ENCODE assay signal across 8 cellular contexts in the genomic region with DNA sequence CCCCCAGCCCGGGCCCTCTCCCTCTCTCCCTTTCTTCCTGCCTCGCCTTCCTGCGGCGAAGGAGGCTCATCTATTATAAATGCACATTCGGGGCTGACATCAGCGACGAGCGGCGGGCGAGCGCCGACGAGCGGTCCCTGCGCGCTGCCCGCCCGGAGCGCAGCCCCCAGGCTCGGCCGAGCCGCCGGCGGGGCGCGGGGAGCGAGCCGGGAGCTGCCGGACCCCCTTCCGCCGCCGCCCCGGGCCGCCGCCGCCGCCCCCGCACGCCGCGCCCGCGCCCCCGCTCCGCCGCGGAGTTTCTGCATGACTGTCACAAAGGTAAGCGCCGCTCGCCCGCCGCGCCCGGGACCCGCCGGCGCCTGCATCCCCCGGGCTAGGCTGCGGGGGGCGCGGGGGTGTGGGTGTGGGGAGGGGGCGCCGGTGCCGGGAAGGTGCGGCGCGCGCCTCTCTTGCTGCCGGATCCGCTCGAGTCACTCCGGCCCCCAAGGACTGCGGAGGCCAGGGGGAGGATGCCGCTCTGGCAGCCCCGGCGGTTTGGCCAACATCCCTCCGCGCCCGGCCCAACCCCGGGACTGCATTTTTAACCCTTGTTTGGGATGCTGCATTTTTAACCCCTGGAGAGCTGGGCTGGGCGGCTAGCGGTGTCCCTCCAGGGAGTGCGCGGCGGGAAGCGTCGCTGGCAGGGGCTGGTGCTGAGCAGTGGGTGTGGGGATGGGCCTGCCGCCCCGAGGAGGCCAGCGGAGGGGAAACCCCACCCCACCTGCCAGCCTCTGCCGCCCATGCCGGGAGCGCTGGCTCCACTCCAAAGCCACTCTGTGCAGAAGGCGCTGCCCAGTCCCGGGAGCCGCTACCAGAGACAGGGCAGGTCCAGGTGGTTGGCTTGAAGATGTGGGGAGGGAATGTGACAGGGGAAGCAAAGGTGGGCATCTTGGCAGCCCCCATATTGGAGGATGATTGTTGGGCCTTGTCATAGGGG. TPM values are rescaled to one million over a fixed set of nuclear protein-coding genes. Genes with fewer than 3 reads are reported as not detected.
DNase-seq lines count a peak whose midpoint lies in the region; ATAC-seq and TF ChIP-seq lines count a peak whose summit lies in the region.

A gene with protein sequence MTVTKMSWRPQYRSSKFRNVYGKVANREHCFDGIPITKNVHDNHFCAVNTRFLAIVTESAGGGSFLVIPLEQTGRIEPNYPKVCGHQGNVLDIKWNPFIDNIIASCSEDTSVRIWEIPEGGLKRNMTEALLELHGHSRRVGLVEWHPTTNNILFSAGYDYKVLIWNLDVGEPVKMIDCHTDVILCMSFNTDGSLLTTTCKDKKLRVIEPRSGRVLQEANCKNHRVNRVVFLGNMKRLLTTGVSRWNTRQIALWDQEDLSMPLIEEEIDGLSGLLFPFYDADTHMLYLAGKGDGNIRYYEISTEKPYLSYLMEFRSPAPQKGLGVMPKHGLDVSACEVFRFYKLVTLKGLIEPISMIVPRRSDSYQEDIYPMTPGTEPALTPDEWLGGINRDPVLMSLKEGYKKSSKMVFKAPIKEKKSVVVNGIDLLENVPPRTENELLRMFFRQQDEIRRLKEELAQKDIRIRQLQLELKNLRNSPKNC (plus strand): TSS at position 34 of the 976 bp plus-strand sequence. CDS start 270 bp downstream, at position 304.

- H3K27ac Mint-ChIP-seq in naive thymus-derived CD4-positive, alpha-beta T cell, result peak within 1 kb of the TSS in 1 of 9 donors; percentile 14

- peaks cover 34 to 60% (median 46%) of the 10 kb centered on the region in 5 donors for H3K27me3 Mint-ChIP-seq in naive thymus-derived CD4-positive, alpha-beta T cell

- intact Hi-C loops in esophagus squamous epithelium (cut with DNase I) (no loop called here), uterus (cut with DNase I; ENCODE audit: low total_unique reads) (loop anchor here (5.0 to 10.0 kb wide), 2 partner anchors 93 to 296 kb away; no protein-coding TSS in a partner anchor)
- intact Hi-C loops in naive thymus-derived CD4-positive, alpha-beta T cell (cut with micrococcal nuclease), result no loop called here

- peaks cover 0 to 2% (median 0%) of the 10 kb centered on the region in 5 donors for H3K36me3 Mint-ChIP-seq in naive thymus-derived CD4-positive, alpha-beta T cell

- POLR2A ChIA-PET in naive thymus-derived CD4-positive, alpha-beta T cell (lab: Charles Lee), result no interaction called here

- 0% methylated on average over 1 of the region's 96 CpGs; no CpG with 5 or more reads in 1 of the 2 donors for WGBS in esophagus squamous epithelium, 2 donors

- H3K4me1 Mint-ChIP-seq in naive thymus-derived CD4-positive, alpha-beta T cell, result peaks cover 7 to 15% (median 11%) of the 10 kb centered on the region in 7 donors

- H3K27me3 ChIP-seq in BE2C, result peaks cover 11% of the 10 kb centered on the region
- H3K27me3 ChIP-seq in esophagus squamous epithelium, result peaks cover 0 to 70% (median 3%) of the 10 kb centered on the region in 4 donors
- peaks cover 0 to 12% of the 10 kb centered on the region in 2 donors for H3K27me3 ChIP-seq in naive thymus-derived CD4-positive, alpha-beta T cell (ENCODE audit: control insufficient read depth in 2 of 2, insufficient read depth in 2 of 2, low read length in 2 of 2)
- no peaks in the 10 kb centered on the region for H3K27me3 ChIP-seq in uterus

- CTCF ChIA-PET in naive thymus-derived CD4-positive, alpha-beta T cell (lab: Charles Lee), result no interaction called here

- no peaks in the 10 kb centered on the region for H3K9me3 Mint-ChIP-seq in naive thymus-derived CD4-positive, alpha-beta T cell

- H3K4me1 ChIP-seq in BE2C (no peaks in the 10 kb centered on the region; the same call in 1 of the 2 replicates), esophagus squamous epithelium (peaks cover 16 to 27% (median 18%) of the 10 kb centered on the region in 3 donors), uterus (no peaks in the 10 kb centered on the region)
- peaks cover 0 to 7% of the 10 kb centered on the region in 2 donors for H3K4me1 ChIP-seq in naive thymus-derived CD4-positive, alpha-beta T cell (ENCODE audit: control insufficient read depth in 2 of 2, insufficient read depth in 2 of 2, low read length in 2 of 2)

- TF ChIP-seq CTCF in BE2C (IDR thresholded peaks at IDR 0.05; ENCODE audit: low read depth, low read length) (no peak), VCaP (conservative IDR thresholded peaks at IDR 0.05) (no peak), esophagus squamous epithelium (IDR thresholded peaks at IDR 0.05) (no peak), uterus (IDR thresholded peaks at IDR 0.05) (no peak)

- H3K36me3 ChIP-seq in BE2C (no peaks in the 10 kb centered on the region), esophagus squamous epithelium (no peaks in the 10 kb centered on the region), uterus (no peaks in the 10 kb centered on the region)
- H3K36me3 ChIP-seq in naive thymus-derived CD4-positive, alpha-beta T cell (ENCODE audit: control insufficient read depth in 2 of 3, insufficient read depth in 3 of 3, low read length in 3 of 3), result no peaks in the 10 kb centered on the region

- peak within 1 kb of the TSS; percentile 56 for H3K4me3 ChIP-seq in BE2C (ENCODE audit: low read depth, low read length)
- H3K4me3 ChIP-seq in esophagus squamous epithelium, result peak within 1 kb of the TSS; percentile 40 to 80 (median 50)
- H3K4me3 ChIP-seq in naive thymus-derived CD4-positive, alpha-beta T cell (ENCODE audit: low read length), result peak within 1 kb of the TSS; percentile 25
- peak within 1 kb of the TSS; percentile 32 to 60 for H3K4me3 ChIP-seq in uterus

- H3K4me3 Mint-ChIP-seq in naive thymus-derived CD4-positive, alpha-beta T cell, result peak within 1 kb of the TSS; percentile 75 to 86 (median 82)

- TF ChIP-seq POLR2A in esophagus squamous epithelium (IDR thresholded peaks at IDR 0.05) (no peak), uterus (IDR thresholded peaks at IDR 0.05) (no peak)

- H3K27ac ChIP-seq in VCaP (peak within 1 kb of the TSS; percentile 87), esophagus squamous epithelium (peak within 1 kb of the TSS; percentile 41 to 83 (median 60)), uterus (peak within 1 kb of the TSS; percentile 75 to 90)
- no peak within 1 kb of the TSS for H3K27ac ChIP-seq in naive thymus-derived CD4-positive, alpha-beta T cell (ENCODE audit: low read depth, low read length)

- H3K9me3 ChIP-seq in BE2C (no peaks in the 10 kb centered on the region), esophagus squamous epithelium (no peaks in the 10 kb centered on the region), uterus (no peaks in the 10 kb centered on the region)
- no peaks in the 10 kb centered on the region for H3K9me3 ChIP-seq in naive thymus-derived CD4-positive, alpha-beta T cell (ENCODE audit: control insufficient read depth in 2 of 3, low read length in 3 of 3)

- no peak for ATAC-seq in naive thymus-derived CD4-positive, alpha-beta T cell
- no peak for ATAC-seq in GM18867 (IDR thresholded peaks at IDR 0.05; ENCODE audit: unreplicated experiment)

- DNase-seq in BE2C (peak; percentile 74), HS-27A (ENCODE audit: low read depth) (peak; percentile 30), esophagus squamous epithelium (lab: John Stamatoyannopoulos, UW) (no peak), uterus (peak; percentile 59 to 61), GOT3 (lab: John Stamatoyannopoulos, UW) (no peak)
- DNase-seq in naive thymus-derived CD4-positive, alpha-beta T cell, result peak in 1 of 9 donors; percentile 54

RNA-seq across cellular contexts. Expression of the gene that starts here (rescaled TPM):
- polyA plus RNA-seq in BE2C (2012; ENCODE audit: insufficient read depth, insufficient read length, low read depth), result 23.7 TPM
- total RNA-seq in esophagus squamous epithelium, result 1 to 10 TPM in 1 of 4 donors, under 1 TPM in 2, not detected in 1; 0.19 to 2.3 (median 0.22) TPM
- total RNA-seq in naive thymus-derived CD4-positive, alpha-beta T cell, result under 1 TPM in 1 of 5 experiments, not detected in 4; 0.15 TPM
- polyA plus RNA-seq in naive thymus-derived CD4-positive, alpha-beta T cell, result not detected
- total RNA-seq in uterus, result 10 to 100 TPM in 1 of 4 donors, 1 to 10 TPM in 3; 1.3 to 18.2 (median 7.0) TPM

Comparison
In these comparisons a context has a peak if more than half of its experiments do, and no peak if none do; other contexts are left out.
1. DNase-seq: peak in BE2C (single experiment), HS-27A (single experiment) and uterus (2 of 2); none in esophagus squamous epithelium (single experiment) and GOT3 (single experiment).
2. Peak in every context shown above with its lines, with median percentiles within 50 percentile points of each other: H3K4me3 ChIP-seq.